In genomic region chr1:1260843-1261560, GRCh38 we compare ENCODE assay signal across 15 cellular contexts. TPM values are rescaled to one million over a fixed set of nuclear protein-coding genes. Genes with fewer than 3 reads are reported as not detected.
DNase-seq lines count a peak whose midpoint lies in the region; ATAC-seq and TF ChIP-seq lines count a peak whose summit lies in the region.
"Had no signal": no experiment of that assay in that cellular context is flagged by ENCODE, and none has a peak within 500 bp of the region (broad histone marks: within the 10 kb centered on the region; RNA-seq: fewer than 3 reads in every experiment).

No MANE protein-coding gene starts in this region.

- DNase-seq in activated CD4-positive, alpha-beta T cell treated with anti-CD3 and anti-CD28 coated beads, Interleukin-2, amount 10 ng/mL, durations not matched to agents 7 days and 5 days, result no peak
- no peak for DNase-seq in activated CD4-positive, alpha-beta T cell treated with anti-CD3 and anti-CD28 coated beads for 1 hour
- DNase-seq in NT2/D1 (ENCODE audit: low read depth, low spot score) (no peak), NCI-H345 treated with DMSO at 0.1 percent for 48 hours (lab: John Stamatoyannopoulos, UW; ENCODE audit: unreplicated experiment) (no peak), PC-3 (no peak)
- no peak for DNase-seq in central memory CD8-positive, alpha-beta T cell (ENCODE audit: low spot score in 2 of 2)
- DNase-seq in naive thymus-derived CD4-positive, alpha-beta T cell, result no peak
- DNase-seq: activated CD4-positive, CD25-positive, alpha-beta regulatory T cell; hippocampal formation; NCI-H1694; NCI-H748 treated with DMSO at 0.1 percent for 48 hours; SIG-M5; tibial artery had no signal

- H3K27me3 ChIP-seq in NT2/D1 (ENCODE audit: insufficient read depth, insufficient read length), result no peaks in the 10 kb centered on the region
- no peaks in the 10 kb centered on the region for H3K27me3 ChIP-seq in naive thymus-derived CD4-positive, alpha-beta T cell (ENCODE audit: control insufficient read depth in 2 of 2, insufficient read depth in 2 of 2, low read length in 2 of 2)
- H3K27me3 ChIP-seq in PC-3 (ENCODE audit: low read length), result no peaks in the 10 kb centered on the region
- H3K27me3 ChIP-seq: tibial artery had no signal

- H2AFZ ChIP-seq in PC-3 (ENCODE audit: low read length), result no peak overlapping the region
- H2AFZ ChIP-seq: parathyroid adenoma had no signal

- peaks cover 34% of the 10 kb centered on the region for H3K36me3 Mint-ChIP-seq in activated CD4-positive, alpha-beta T cell treated with anti-CD3 and anti-CD28 coated beads, Interleukin-2, amount 10 ng/mL, durations not matched to agents 7 days and 5 days (ENCODE audit: low read depth)
- H3K36me3 Mint-ChIP-seq in central memory CD8-positive, alpha-beta T cell (ENCODE audit: insufficient read depth), result peaks cover 48% of the 10 kb centered on the region
- H3K36me3 Mint-ChIP-seq in naive thymus-derived CD4-positive, alpha-beta T cell, result peaks cover 0 to 28% (median 5%) of the 10 kb centered on the region in 5 donors

- H3K4me1 ChIP-seq in NT2/D1 (ENCODE audit: insufficient read depth, insufficient read length) (peaks cover 17% of the 10 kb centered on the region), PC-3 (ENCODE audit: insufficient read depth, low read length) (peaks cover 32% of the 10 kb centered on the region)
- no peaks in the 10 kb centered on the region for H3K4me1 ChIP-seq in naive thymus-derived CD4-positive, alpha-beta T cell (ENCODE audit: control insufficient read depth in 2 of 2, insufficient read depth in 2 of 2, low read length in 2 of 2)
- H3K4me1 ChIP-seq: parathyroid adenoma had no signal

- no peak overlapping the region for H3K4me2 ChIP-seq in PC-3 (ENCODE audit: low read length)

- peak overlapping the region; percentile 7 for H3K27ac ChIP-seq in naive thymus-derived CD4-positive, alpha-beta T cell (ENCODE audit: low read depth, low read length)
- no peak overlapping the region for H3K27ac ChIP-seq in PC-3 (ENCODE audit: low read length)
- H3K27ac ChIP-seq: parathyroid adenoma, tibial artery had no signal

- POLR2A ChIA-PET in activated CD4-positive, alpha-beta T cell treated with anti-CD3 and anti-CD28 coated beads, Interleukin-2, amount 10 ng/mL, durations not matched to agents 7 days and 5 days (lab: Charles Lee), result interaction anchor here (0.6 kb wide), 1 partner anchor 134 kb away, joined by 3 read pairs; no protein-coding TSS in a partner anchor
- POLR2A ChIA-PET in naive thymus-derived CD4-positive, alpha-beta T cell (lab: Charles Lee), result interaction anchor here (0.9 kb wide), 1 partner anchor 11 kb away, joined by 3 read pairs; no protein-coding TSS in a partner anchor
- POLR2A ChIA-PET in PC-3 (lab: Charles Lee; ENCODE audit: unreplicated experiment), result no interaction called here

- ATAC-seq in central memory CD8-positive, alpha-beta T cell (replicated peaks; ENCODE audit: extremely low read depth, poor library complexity, severe bottlenecking), result no peak
- ATAC-seq in naive thymus-derived CD4-positive, alpha-beta T cell, result peak; percentile 50
- ATAC-seq in PC-3, result no peak
- ATAC-seq in HG02884 (IDR thresholded peaks at IDR 0.05; ENCODE audit: unreplicated experiment), result no peak

- no peaks in the 10 kb centered on the region for H3F3A ChIP-seq in PC-3 (ENCODE audit: low read length, unreplicated experiment)

- no peaks in the 10 kb centered on the region for H3K9me2 ChIP-seq in PC-3 (replicated peaks; ENCODE audit: low read length)

- no peaks in the 10 kb centered on the region for H3K9me3 Mint-ChIP-seq in activated CD4-positive, alpha-beta T cell treated with anti-CD3 and anti-CD28 coated beads, Interleukin-2, amount 10 ng/mL, durations not matched to agents 7 days and 5 days
- H3K9me3 Mint-ChIP-seq in central memory CD8-positive, alpha-beta T cell, result no peaks in the 10 kb centered on the region
- peaks cover 0 to 2% (median 0%) of the 10 kb centered on the region in 11 donors for H3K9me3 Mint-ChIP-seq in naive thymus-derived CD4-positive, alpha-beta T cell

- H3K9me3 ChIP-seq in NT2/D1 (ENCODE audit: insufficient read depth, low read length) (no peaks in the 10 kb centered on the region), PC-3 (ENCODE audit: low read length) (no peaks in the 10 kb centered on the region)
- H3K9me3 ChIP-seq in naive thymus-derived CD4-positive, alpha-beta T cell (ENCODE audit: control insufficient read depth in 2 of 3, low read length in 3 of 3), result no peaks in the 10 kb centered on the region
- H3K9me3 ChIP-seq: tibial artery had no signal

- H3K79me2 ChIP-seq in PC-3 (ENCODE audit: low read length), result peaks cover 63% of the 10 kb centered on the region
- H3K79me2 ChIP-seq: parathyroid adenoma had no signal

- H3K9ac ChIP-seq in NT2/D1 (ENCODE audit: insufficient read length, low read depth) (peak overlapping the region; percentile 50), PC-3 (ENCODE audit: low read length) (no peak overlapping the region)
- H3K9ac ChIP-seq: parathyroid adenoma had no signal

- no TSS peak for BruUV-seq in PC-3 (replicated peaks; lab: Mats Ljungman, UMichigan)

- H3K4me1 Mint-ChIP-seq in activated CD4-positive, alpha-beta T cell treated with anti-CD3 and anti-CD28 coated beads, Interleukin-2, amount 10 ng/mL, durations not matched to agents 7 days and 5 days, result peaks cover 13% of the 10 kb centered on the region
- H3K4me1 Mint-ChIP-seq in central memory CD8-positive, alpha-beta T cell, result peaks cover 20% of the 10 kb centered on the region
- peaks cover 16 to 22% (median 18%) of the 10 kb centered on the region in 7 donors for H3K4me1 Mint-ChIP-seq in naive thymus-derived CD4-positive, alpha-beta T cell

- peak overlapping the region; percentile 65 for H3K27ac Mint-ChIP-seq in activated CD4-positive, alpha-beta T cell treated with anti-CD3 and anti-CD28 coated beads, Interleukin-2, amount 10 ng/mL, durations not matched to agents 7 days and 5 days
- peak overlapping the region; percentile 70 for H3K27ac Mint-ChIP-seq in central memory CD8-positive, alpha-beta T cell (ENCODE audit: low read depth)
- H3K27ac Mint-ChIP-seq in naive thymus-derived CD4-positive, alpha-beta T cell, result peak overlapping the region in 8 of 9 donors; percentile 5 to 91 (median 64)

- TF ChIP-seq CTCF in PC-3 (conservative IDR thresholded peaks at IDR 0.05; ENCODE audit: low read depth, low read length), result no peak

- no peak overlapping the region for H3K4me3 ChIP-seq in NT2/D1 (ENCODE audit: insufficient read length, low read depth)
- no peak overlapping the region for H3K4me3 ChIP-seq in naive thymus-derived CD4-positive, alpha-beta T cell (ENCODE audit: low read length)
- H3K4me3 ChIP-seq in PC-3 (ENCODE audit: low read length), result no peak overlapping the region
- H3K4me3 ChIP-seq: tibial artery had no signal

- no peaks in the 10 kb centered on the region for H3K27me3 Mint-ChIP-seq in activated CD4-positive, alpha-beta T cell treated with anti-CD3 and anti-CD28 coated beads, Interleukin-2, amount 10 ng/mL, durations not matched to agents 7 days and 5 days
- no peaks in the 10 kb centered on the region for H3K27me3 Mint-ChIP-seq in central memory CD8-positive, alpha-beta T cell
- no peaks in the 10 kb centered on the region for H3K27me3 Mint-ChIP-seq in naive thymus-derived CD4-positive, alpha-beta T cell

- no peak overlapping the region for H3K4me3 Mint-ChIP-seq in activated CD4-positive, alpha-beta T cell treated with anti-CD3 and anti-CD28 coated beads, Interleukin-2, amount 10 ng/mL, durations not matched to agents 7 days and 5 days
- no peak overlapping the region for H3K4me3 Mint-ChIP-seq in central memory CD8-positive, alpha-beta T cell
- H3K4me3 Mint-ChIP-seq in naive thymus-derived CD4-positive, alpha-beta T cell, result peak overlapping the region in 9 of 10 donors; percentile 32 to 84 (median 58)

- H3K36me3 ChIP-seq in NT2/D1 (ENCODE audit: insufficient read depth, insufficient read length, low read length) (peaks cover 85% of the 10 kb centered on the region), PC-3 (ENCODE audit: low read depth, low read length) (peaks cover 61% of the 10 kb centered on the region)
- peaks cover 0 to 67% (median 10%) of the 10 kb centered on the region in 3 experiments for H3K36me3 ChIP-seq in naive thymus-derived CD4-positive, alpha-beta T cell (ENCODE audit: control insufficient read depth in 2 of 3, insufficient read depth in 3 of 3, low read length in 3 of 3)

- intact Hi-C loops in naive thymus-derived CD4-positive, alpha-beta T cell (cut with micrococcal nuclease), result no loop called here
- intact Hi-C loops in PC-3 (cut with micrococcal nuclease), result no loop called here

- no peaks in the 10 kb centered on the region for H4K20me1 ChIP-seq in PC-3 (ENCODE audit: low read length)

- CTCF ChIA-PET in activated CD4-positive, alpha-beta T cell treated with anti-CD3 and anti-CD28 coated beads, Interleukin-2, amount 10 ng/mL, durations not matched to agents 7 days and 5 days (lab: Charles Lee), result interaction anchor here (0.6 to 1.5 kb wide), 5 partner anchors 10 to 135 kb away, joined by 3 to 5 read pairs (median 4); no protein-coding TSS in a partner anchor
- CTCF ChIA-PET in naive thymus-derived CD4-positive, alpha-beta T cell (lab: Charles Lee), result interaction anchor here (1.3 to 2.1 kb wide), 2 partner anchors 13 to 139 kb away, joined by 3 to 6 read pairs; partner anchors contain the start of gene UBE2J2
- CTCF ChIA-PET in PC-3 (lab: Charles Lee), result interaction anchor here (0.7 kb wide), 1 partner anchor 246 kb away, joined by 7 read pairs; no protein-coding TSS in a partner anchor

RNA-seq across cellular contexts. Expression of gene UBE2J2, which starts 12.7 kb away (rescaled TPM):
- 10 to 100 TPM; 63.4 to 63.7 TPM for total RNA-seq in activated CD4-positive, alpha-beta T cell treated with anti-CD3 and anti-CD28 coated beads, Interleukin-2, amount 10 ng/mL, durations not matched to agents 7 days and 5 days
- total RNA-seq in naive thymus-derived CD4-positive, alpha-beta T cell, result 10 to 100 TPM; 62.3 to 89.3 (median 75.1) TPM
- polyA plus RNA-seq in naive thymus-derived CD4-positive, alpha-beta T cell, result 10 to 100 TPM; 86.1 to 92.2 TPM
- 182 and 200 TPM in 2 replicates for total RNA-seq in PC-3 (2014; rRNA removed)

RNA-seq across cellular contexts. Expression of gene C1QTNF12, which starts 14.5 kb away (rescaled TPM):
- 1 to 10 TPM; 1.2 to 1.4 TPM for total RNA-seq in activated CD4-positive, alpha-beta T cell treated with anti-CD3 and anti-CD28 coated beads, Interleukin-2, amount 10 ng/mL, durations not matched to agents 7 days and 5 days
- 1 to 10 TPM; 2.5 to 5.8 (median 3.0) TPM for total RNA-seq in naive thymus-derived CD4-positive, alpha-beta T cell
- under 1 TPM in 1 of 2 donors, not detected in 1; 0.56 TPM for polyA plus RNA-seq in naive thymus-derived CD4-positive, alpha-beta T cell
- total RNA-seq in PC-3 (2014; rRNA removed), result 2.8 and 3.9 TPM in 2 replicates

RNA-seq across cellular contexts. Expression of gene SCNN1D, which starts 19.2 kb away (rescaled TPM):
- total RNA-seq in activated CD4-positive, alpha-beta T cell treated with anti-CD3 and anti-CD28 coated beads, Interleukin-2, amount 10 ng/mL, durations not matched to agents 7 days and 5 days, result 1 to 10 TPM; 5.1 to 6.6 TPM
- total RNA-seq in naive thymus-derived CD4-positive, alpha-beta T cell, result 10 to 100 TPM in 3 of 5 experiments, 1 to 10 TPM in 2; 4.2 to 15.8 (median 10.1) TPM
- not detected for polyA plus RNA-seq in naive thymus-derived CD4-positive, alpha-beta T cell
- 4.2 and 5.3 TPM in 2 replicates for total RNA-seq in PC-3 (2014; rRNA removed)

RNA-seq across cellular contexts. Expression of gene B3GALT6, which starts 29.0 kb away (rescaled TPM):
- total RNA-seq in activated CD4-positive, alpha-beta T cell treated with anti-CD3 and anti-CD28 coated beads, Interleukin-2, amount 10 ng/mL, durations not matched to agents 7 days and 5 days, result 10 to 100 TPM; 15.8 to 19.2 TPM
- 10 to 100 TPM; 10.9 to 29.0 (median 22.8) TPM for total RNA-seq in naive thymus-derived CD4-positive, alpha-beta T cell
- 10 to 100 TPM in 1 of 2 donors, 1 to 10 TPM in 1; 7.2 to 12.7 TPM for polyA plus RNA-seq in naive thymus-derived CD4-positive, alpha-beta T cell
- total RNA-seq in PC-3 (2014; rRNA removed), result 74.0 and 92.2 TPM in 2 replicates

RNA-seq across cellular contexts. Expression of gene SDF4, which starts 29.2 kb away (rescaled TPM):
- 10 to 100 TPM; 81.7 to 91.4 TPM for total RNA-seq in activated CD4-positive, alpha-beta T cell treated with anti-CD3 and anti-CD28 coated beads, Interleukin-2, amount 10 ng/mL, durations not matched to agents 7 days and 5 days
- total RNA-seq in naive thymus-derived CD4-positive, alpha-beta T cell, result 100 to 1,000 TPM in 4 of 5 experiments, 10 to 100 TPM in 1; 75.8 to 124 (median 110) TPM
- polyA plus RNA-seq in naive thymus-derived CD4-positive, alpha-beta T cell, result 10 to 100 TPM; 74.8 to 90.7 TPM
- 254 and 317 TPM in 2 replicates for total RNA-seq in PC-3 (2014; rRNA removed)

Comparison
In these comparisons a context has a peak if more than half of its experiments do, and no peak if none do; other contexts are left out.
1. H3K4me3 Mint-ChIP-seq: peak in naive thymus-derived CD4-positive, alpha-beta T cell (9 of 10); none in activated CD4-positive, alpha-beta T cell treated with anti-CD3 and anti-CD28 coated beads, Interleukin-2, amount 10 ng/mL, durations not matched to agents 7 days and 5 days (single experiment) and central memory CD8-positive, alpha-beta T cell (single experiment).
2. Peak in every context shown above with its lines, with median percentiles within 50 percentile points of each other: H3K27ac Mint-ChIP-seq.